18 cellular contexts compared by ENCODE assay signal in the genomic region with DNA sequence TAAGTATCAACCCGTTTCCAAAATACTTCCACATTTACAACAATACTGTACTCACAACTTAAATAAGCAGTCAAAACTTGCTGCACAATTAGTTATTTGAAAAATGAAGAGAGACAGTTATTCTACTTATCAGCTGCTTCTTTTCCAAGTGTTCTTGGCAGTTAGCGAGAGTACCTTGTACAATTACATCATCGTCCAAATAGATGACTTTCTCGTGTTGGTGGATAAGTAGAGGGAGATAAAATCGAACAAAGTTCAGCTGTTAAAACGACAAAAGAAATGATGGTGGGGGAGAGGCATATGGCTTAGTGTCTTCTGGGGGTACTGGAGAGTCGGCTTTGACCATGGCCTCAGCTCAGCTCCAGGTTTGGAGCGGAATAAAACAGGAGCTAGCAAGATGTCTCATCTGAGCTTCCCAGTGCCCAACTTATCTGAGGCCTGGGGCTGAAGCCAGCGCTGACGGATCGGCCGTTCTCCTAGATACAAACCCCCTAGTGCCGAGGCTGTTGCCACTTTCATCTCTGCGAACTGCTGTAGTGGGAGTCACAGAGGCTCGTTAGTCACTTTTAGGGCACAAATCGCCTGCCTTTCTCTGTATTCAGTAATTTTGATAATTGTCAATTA. TPM values are rescaled to one million over a fixed set of nuclear protein-coding genes. Genes with fewer than 3 reads are reported as not detected.
DNase-seq lines count a peak whose midpoint lies in the region; ATAC-seq and TF ChIP-seq lines count a peak whose summit lies in the region.
"Had no signal": no experiment of that assay in that cellular context is flagged by ENCODE, and none has a peak within 500 bp of the region (broad histone marks: within the 10 kb centered on the region; RNA-seq: fewer than 3 reads in every experiment).

No MANE protein-coding gene starts in this region.

- H3K4me3 ChIP-seq in left ventricle myocardium inferior (peak overlapping the region; percentile 38), ascending aorta (no peak overlapping the region)
- H3K4me3 ChIP-seq: thoracic aorta had no signal

- TF ChIP-seq CTCF in left ventricle myocardium inferior (IDR thresholded peaks at IDR 0.05; ENCODE audit: borderline replicate concordance) (no peak), ascending aorta (IDR thresholded peaks at IDR 0.05) (no peak)

- DNase-seq in Right ventricle myocardium inferior (ENCODE audit: missing footprints): peak; percentile 74
- DNase-seq in cardiac septum (ENCODE audit: low spot score): no peak
- DNase-seq in left ventricle myocardium inferior: peak; percentile 68
- peak; percentile 83 for DNase-seq in posterior vena cava (ENCODE audit: low spot score)
- DNase-seq in activated CD8-positive, alpha-beta memory T cell treated with anti-CD3 and anti-CD28 coated beads for 24 hours: no peak
- no peak for DNase-seq in ascending aorta (ENCODE audit: low spot score in 2 of 2)
- DNase-seq: activated naive CD4-positive, alpha-beta T cell treated with Interleukin-2 at 50 U/mL for 16 hours; activated T-cell treated with anti-CD3 and anti-CD28 coated beads, Interleukin-2, amount 50 U/mL, for 48 hours; DMS53; GF-D8; H7; KBM-7; NCI-H187; stimulated activated naive B cell treated with anti-CD40 and anti-IgM and Interleukin-4, amounts not matched to agents 10 μg/mL and 1 μg/mL and 100 μg/mL, for 72 hours had no signal

- H3K4me1 ChIP-seq in left ventricle myocardium inferior (peaks cover 14% of the 10 kb centered on the region), ascending aorta (no peaks in the 10 kb centered on the region)

- H3K36me3 ChIP-seq in left ventricle myocardium inferior: no peaks in the 10 kb centered on the region
- no peaks in the 10 kb centered on the region for H3K36me3 ChIP-seq in ascending aorta
- H3K36me3 ChIP-seq: thoracic aorta had no signal

- intact Hi-C loops in Right ventricle myocardium inferior (cut with DNase I) (loop anchor here (5.0 kb wide), 1 partner anchor 60 kb away; no protein-coding TSS in a partner anchor), cardiac septum (cut with DNase I) (loop anchor here (10.0 kb wide), 1 partner anchor 57 kb away; a partner anchor contains a TSS), left ventricle myocardium inferior (cut with micrococcal nuclease) (no loop called here), posterior vena cava (cut with DNase I) (no loop called here), ascending aorta (cut with DNase I) (no loop called here)

- H3K9me3 ChIP-seq in left ventricle myocardium inferior (replicated peaks) (no peaks in the 10 kb centered on the region), ascending aorta (no peaks in the 10 kb centered on the region)
- H3K9me3 ChIP-seq: thoracic aorta had no signal

- ATAC-seq in Right ventricle myocardium inferior: peak; percentile 89
- ATAC-seq in GM21423 (IDR thresholded peaks at IDR 0.05; ENCODE audit: unreplicated experiment): no peak
- no peak for ATAC-seq in GM21786 (IDR thresholded peaks at IDR 0.05; ENCODE audit: unreplicated experiment)
- ATAC-seq: stimulated activated naive B cell treated with anti-CD40 and anti-IgM and Interleukin-4, amounts not matched to agents 10 μg/mL and 1 μg/mL and 100 μg/mL, for 72 hours had no signal

- H3K27me3 ChIP-seq in left ventricle myocardium inferior (ENCODE audit: low read depth) (no peaks in the 10 kb centered on the region), ascending aorta (no peaks in the 10 kb centered on the region)

- H3K27ac ChIP-seq in left ventricle myocardium inferior (replicated peaks): peak overlapping the region; percentile 78
- H3K27ac ChIP-seq in ascending aorta: no peak overlapping the region
- H3K27ac ChIP-seq: epithelial cell of prostate, thoracic aorta had no signal

RNA-seq across cellular contexts. Expression of a gene that starts 31.7 kb away (rescaled TPM):
- total RNA-seq in Right ventricle myocardium inferior (9.7 TPM), cardiac septum (13.0 TPM), left ventricle myocardium inferior (11.3 TPM), posterior vena cava (10 to 100 TPM; 17.4 to 17.6 TPM), ascending aorta (11.8 TPM)

RNA-seq across cellular contexts. Expression of a gene that starts 52.6 kb away (rescaled TPM):
- total RNA-seq in Right ventricle myocardium inferior (8.8 TPM), cardiac septum (5.5 TPM), left ventricle myocardium inferior (11.7 TPM), posterior vena cava (10 to 100 TPM; 12.4 to 34.1 TPM), ascending aorta (72.3 TPM)

Comparison
In these comparisons a context has a peak if more than half of its experiments do, and no peak if none do; other contexts are left out.
1. DNase-seq: peak in Right ventricle myocardium inferior (single experiment), left ventricle myocardium inferior (single experiment) and posterior vena cava (single experiment); none in cardiac septum (single experiment), activated CD8-positive, alpha-beta memory T cell treated with anti-CD3 and anti-CD28 coated beads for 24 hours (single experiment) and ascending aorta (0 of 2).
2. intact Hi-C loops: an anchor here in Right ventricle myocardium inferior (5.0 kb wide) and cardiac septum (10.0 kb wide); none called in left ventricle myocardium inferior, posterior vena cava and ascending aorta.